ENCODE assay signal across 1 cellular context in genomic region chr1:155976062-155976912, GRCh38.
TF ChIP-seq lines count a peak whose summit lies in the region.

No MANE protein-coding gene starts in this region.

TF ChIP-seq in endothelial cell of umbilical vein, 7 proteins besides CTCF, POLR2A, EP300 and RAD21:
- TF ChIP-seq MAX (IDR thresholded peaks at IDR 0.05; ENCODE audit: insufficient read depth, insufficient read length) (no peak), MYC (IDR thresholded peaks at IDR 0.05; ENCODE audit: low read depth, low read length) (no peak), FOS (IDR thresholded peaks at IDR 0.05; ENCODE audit: borderline replicate concordance, insufficient read depth, low read length) (no peak), POLR2AphosphoS5 (IDR thresholded peaks at IDR 0.05; ENCODE audit: insufficient read depth, low read depth, low read length) (no peak), JUN (IDR thresholded peaks at IDR 0.05; ENCODE audit: borderline replicate concordance, insufficient read depth, insufficient read length, low read depth) (no peak), GATA2 (IDR thresholded peaks at IDR 0.05; ENCODE audit: insufficient read depth, insufficient read length, low read depth, low read length) (no peak), EZH2 (IDR thresholded peaks at IDR 0.05; ENCODE audit: borderline replicate concordance, low read depth, low read length, severe bottlenecking) (no peak)
